In the genomic region with DNA sequence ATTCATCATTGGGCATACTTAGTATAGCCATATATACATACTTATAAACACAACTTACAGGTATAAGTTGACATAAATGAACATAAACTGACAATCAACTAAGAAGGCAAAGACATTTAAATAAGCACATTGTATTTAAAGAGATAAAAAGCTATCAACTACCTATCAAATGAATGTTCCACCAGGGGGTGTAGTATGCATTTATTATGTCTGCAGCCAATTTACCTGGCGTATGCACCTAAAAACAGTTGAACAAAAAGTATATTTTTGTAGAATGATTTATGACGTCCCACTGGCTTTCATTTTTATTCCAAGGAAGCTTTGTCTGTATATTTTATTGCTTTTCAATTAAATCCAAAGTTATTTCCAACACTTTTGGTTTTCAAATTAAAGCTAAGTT, we compare ENCODE assay signal across 13 cellular contexts.
DNase-seq lines count a peak whose midpoint lies in the region; ATAC-seq and TF ChIP-seq lines count a peak whose summit lies in the region.
"Had no signal": no experiment of that assay in that cellular context is flagged by ENCODE, and none has a peak within 500 bp of the region (broad histone marks: within the 10 kb centered on the region; RNA-seq: fewer than 3 reads in every experiment).

No MANE protein-coding gene starts in this region.

- H3K9ac ChIP-seq in mesenchymal stem cell (ENCODE audit: low read length), result no peak overlapping the region

- H3K4me3 ChIP-seq in heart right ventricle (no peak overlapping the region), PC-9 (no peak overlapping the region), fibroblast of mammary gland (ENCODE audit: control insufficient read depth, low read depth, low read length) (no peak overlapping the region), testis (no peak overlapping the region), mesenchymal stem cell (ENCODE audit: insufficient read depth in 1 of 2, low read depth in 1 of 2, low read length in 2 of 2) (no peak overlapping the region)
- H3K4me3 ChIP-seq: MG63, skin epidermis had no signal

- no peak overlapping the region for H3K14ac ChIP-seq in mesenchymal stem cell (ENCODE audit: low read length in 2 of 2)

- POLR2A ChIA-PET in PC-9 (lab: Charles Lee; ENCODE audit: unreplicated experiment), result no interaction called here

- H3F3A ChIP-seq in PC-9 (ENCODE audit: insufficient read depth, low read depth), result no peaks in the 10 kb centered on the region

- no peaks in the 10 kb centered on the region for H4K20me1 ChIP-seq in PC-9 (ENCODE audit: insufficient read depth)

- H4K8ac ChIP-seq in mesenchymal stem cell (ENCODE audit: low read length), result no peak overlapping the region

- H3K4me1 ChIP-seq in heart right ventricle, result peaks cover 0 to 5% (median 0%) of the 10 kb centered on the region in 9 donors
- no peaks in the 10 kb centered on the region for H3K4me1 ChIP-seq in PC-9 (replicated peaks; ENCODE audit: insufficient read depth)
- H3K4me1 ChIP-seq in testis, result no peaks in the 10 kb centered on the region
- H3K4me1 ChIP-seq in mesenchymal stem cell (ENCODE audit: control insufficient read depth, insufficient read depth, low read depth, low read length), result peaks cover 9% of the 10 kb centered on the region

- no peaks in the 10 kb centered on the region for H3K27me3 ChIP-seq in heart right ventricle
- H3K27me3 ChIP-seq in PC-9 (ENCODE audit: insufficient read depth, low read depth), result peaks cover 63% of the 10 kb centered on the region
- H3K27me3 ChIP-seq in testis, result no peaks in the 10 kb centered on the region
- peaks cover 0 to 10% of the 10 kb centered on the region in 2 experiments for H3K27me3 ChIP-seq in mesenchymal stem cell (ENCODE audit: control insufficient read depth in 1 of 2, insufficient read depth in 1 of 2, low read length in 2 of 2)
- H3K27me3 ChIP-seq: MG63 had no signal

- H3K9me3 ChIP-seq in heart right ventricle (no peaks in the 10 kb centered on the region), PC-9 (ENCODE audit: insufficient read depth, low read depth) (no peaks in the 10 kb centered on the region), testis (no peaks in the 10 kb centered on the region), mesenchymal stem cell (ENCODE audit: control insufficient read depth, low read length) (no peaks in the 10 kb centered on the region)
- H3K9me3 ChIP-seq: MG63 had no signal

- no peak overlapping the region for H2BK12ac ChIP-seq in mesenchymal stem cell (ENCODE audit: low read length in 2 of 2)

- H3K4me2 ChIP-seq in PC-9 (no peak overlapping the region), mesenchymal stem cell (ENCODE audit: low read length, poor library complexity, severe bottlenecking) (no peak overlapping the region)

- no peak overlapping the region for H3K4ac ChIP-seq in mesenchymal stem cell (ENCODE audit: low read depth in 1 of 2, low read length in 2 of 2)

- ATAC-seq in heart right ventricle, result no peak
- no peak for ATAC-seq in left ventricle myocardium superior
- ATAC-seq in HG03520 (IDR thresholded peaks at IDR 0.05; ENCODE audit: unreplicated experiment), result no peak
- no peak for ATAC-seq in HG03521 (IDR thresholded peaks at IDR 0.05; ENCODE audit: unreplicated experiment)
- ATAC-seq: activated CD8-positive, alpha-beta T cell treated with anti-CD3 and anti-CD28 coated beads, Interleukin-2, amount 10 ng/mL, durations not matched to agents 7 days and 5 days; stimulated activated effector memory CD8-positive, alpha-beta T cell treated with anti-CD3 and anti-CD28 coated beads, Interleukin-12 subunit alpha, Interleukin-12 subunit beta, amount 100 ng/mL, for 72 hours had no signal

- no peaks in the 10 kb centered on the region for H3K79me2 ChIP-seq in PC-9 (ENCODE audit: low read depth)

- BruUV-seq in PC-9 (replicated peaks; lab: Mats Ljungman, UMichigan), result no TSS peak

- H2AFZ ChIP-seq in PC-9 (no peak overlapping the region), mesenchymal stem cell (ENCODE audit: low read depth, low read length) (no peak overlapping the region)

- DNase-seq in heart right ventricle (no peak), left ventricle myocardium superior (no peak), PC-9 (no peak), fibroblast of mammary gland (ENCODE audit: low read depth) (peak; percentile 49), testis (no peak), mesenchymal stem cell (no peak)
- DNase-seq: activated CD8-positive, alpha-beta T cell treated with anti-CD3 and anti-CD28 coated beads, Interleukin-2, amount 10 ng/mL, durations not matched to agents 7 days and 5 days; foreskin melanocyte; MG63 had no signal

- H2BK15ac ChIP-seq in mesenchymal stem cell (ENCODE audit: low read depth, poor library complexity, severe bottlenecking), result no peak overlapping the region

- H4K91ac ChIP-seq in mesenchymal stem cell (ENCODE audit: low read length), result no peak overlapping the region

- H3K9me2 ChIP-seq in PC-9 (ENCODE audit: insufficient read depth), result no peaks in the 10 kb centered on the region

- H2AK5ac ChIP-seq in mesenchymal stem cell (ENCODE audit: low read length, severe bottlenecking), result no peak overlapping the region

- no peak overlapping the region for H2BK5ac ChIP-seq in mesenchymal stem cell (ENCODE audit: low read depth, low read length, poor library complexity, severe bottlenecking)

- no peak overlapping the region for H3K27ac ChIP-seq in heart right ventricle
- no peak overlapping the region for H3K27ac ChIP-seq in PC-9
- no peak overlapping the region for H3K27ac ChIP-seq in testis
- no peak overlapping the region for H3K27ac ChIP-seq in mesenchymal stem cell (ENCODE audit: low read length, poor library complexity, severe bottlenecking)
- H3K27ac ChIP-seq: skin epidermis had no signal

- no peaks in the 10 kb centered on the region for H3K36me3 ChIP-seq in heart right ventricle
- H3K36me3 ChIP-seq in PC-9 (ENCODE audit: low read depth), result no peaks in the 10 kb centered on the region
- no peaks in the 10 kb centered on the region for H3K36me3 ChIP-seq in testis (ENCODE audit: low read depth, missing control alignments)
- peaks cover 0 to 3% of the 10 kb centered on the region in 2 experiments for H3K36me3 ChIP-seq in mesenchymal stem cell (ENCODE audit: control insufficient read depth in 1 of 2, insufficient read depth in 2 of 2, low read depth in 1 of 2, low read length in 2 of 2)
- H3K36me3 ChIP-seq: MG63 had no signal

- H3K18ac ChIP-seq in mesenchymal stem cell (ENCODE audit: low read depth in 1 of 2, low read length in 2 of 2), result no peak overlapping the region

- TF ChIP-seq POLR2A in testis (IDR thresholded peaks at IDR 0.05), result no peak

- H3K23ac ChIP-seq in mesenchymal stem cell (ENCODE audit: low read length in 2 of 2), result no peak overlapping the region

- no peak overlapping the region for H2BK120ac ChIP-seq in mesenchymal stem cell (ENCODE audit: low read depth, low read length)

- peak in 7 of 9 donors; percentile 8 to 43 (median 25) for TF ChIP-seq CTCF in heart right ventricle (IDR thresholded peaks at IDR 0.05)
- TF ChIP-seq CTCF in PC-9 (conservative IDR thresholded peaks at IDR 0.05), result peak; percentile 49
- TF ChIP-seq CTCF in fibroblast of mammary gland (conservative IDR thresholded peaks at IDR 0.05; ENCODE audit: control insufficient read depth, insufficient read depth, low read depth, low read length), result peak; percentile 35
- peak in 2 of 3 experiments; percentile 18 to 22 for TF ChIP-seq CTCF in testis (IDR thresholded peaks at IDR 0.05)

- 72 to 75% methylated on average over 2 of the region's 2 CpGs for WGBS in heart right ventricle, 2 donors
- WGBS in testis, 2 donors, result 86 to 90% methylated on average over 2 of the region's 2 CpGs
- no CpG with 5 or more reads among the region's 2 CpGs for WGBS in mesenchymal stem cell

- CTCF ChIA-PET in PC-9 (lab: Charles Lee), result no interaction called here

- intact Hi-C loops in heart right ventricle (cut with DNase I) (loop anchor here in 6 of 10 donors (5.0 to 10.0 kb wide), 6 partner anchors 254 to 426 kb away; no protein-coding TSS in a partner anchor), left ventricle myocardium superior (cut with micrococcal nuclease) (no loop called here), PC-9 (cut with micrococcal nuclease; ENCODE audit: unreplicated experiment) (no loop called here), testis (cut with DNase I; ENCODE audit: low total_unique reads) (no loop called here)

- H3K79me1 ChIP-seq in mesenchymal stem cell (replicated peaks; ENCODE audit: low read length, poor library complexity, severe bottlenecking), result peaks cover 14% of the 10 kb centered on the region

Comparison
In these comparisons a context has a peak if more than half of its experiments do, and no peak if none do; other contexts are left out.
1. intact Hi-C loops: an anchor here in heart right ventricle (5.0 to 10.0 kb wide); none called in left ventricle myocardium superior, PC-9 and testis.